Comparison of ENCODE assay signal across 8 cellular contexts in the genomic region with DNA sequence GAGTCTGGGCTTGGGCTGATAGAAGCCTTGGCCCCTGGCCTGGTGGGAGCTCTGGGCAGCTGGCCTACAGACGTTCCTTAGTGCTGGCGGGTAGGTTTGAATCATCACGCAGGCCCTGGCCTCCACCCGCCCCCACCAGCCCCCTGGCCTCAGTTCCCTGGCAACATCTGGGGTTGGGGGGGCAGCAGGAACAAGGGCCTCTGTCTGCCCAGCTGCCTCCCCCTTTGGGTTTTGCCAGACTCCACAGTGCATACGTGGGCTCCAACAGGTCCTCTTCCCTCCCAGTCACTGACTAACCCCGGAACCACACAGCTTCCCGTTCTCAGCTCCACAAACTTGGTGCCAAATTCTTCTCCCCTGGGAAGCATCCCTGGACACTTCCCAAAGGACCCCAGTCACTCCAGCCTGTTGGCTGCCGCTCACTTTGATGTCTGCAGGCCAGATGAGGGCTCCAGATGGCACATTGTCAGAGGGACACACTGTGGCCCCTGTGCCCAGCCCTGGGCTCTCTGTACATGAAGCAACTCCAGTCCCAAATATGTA. TPM values are rescaled to one million over a fixed set of nuclear protein-coding genes. Genes with fewer than 3 reads are reported as not detected.
A peak's percentile ranks its signal among the peaks of the same experiment; 100 is the strongest.
DNase-seq lines count a peak whose midpoint lies in the region; ATAC-seq and TF ChIP-seq lines count a peak whose summit lies in the region.

No MANE protein-coding gene starts in this region.

- 13% methylated on average over 3 of the region's 8 CpGs for WGBS in right lobe of liver (ENCODE audit: insufficient coverage, low coverage, low lambda C conversion rate, missing lambda C conversion rate)

- H3K4me3 ChIP-seq in ascending aorta (peak overlapping the region in 1 of 2 donors; percentile 97), right lobe of liver (peak overlapping the region in 1 of 3 donors; percentile 65)

- TF ChIP-seq CTCF in ascending aorta (IDR thresholded peaks at IDR 0.05) = no peak
- no peak for TF ChIP-seq CTCF in right lobe of liver (IDR thresholded peaks at IDR 0.05)
- TF ChIP-seq CTCF in type B pancreatic cell (conservative IDR thresholded peaks at IDR 0.05) = no peak

- H3K36me3 ChIP-seq in ascending aorta (no peaks in the 10 kb centered on the region), right lobe of liver (no peaks in the 10 kb centered on the region)

- H3K4me3 Mint-ChIP-seq in activated T-cell treated with anti-CD3 and anti-CD28 coated beads, Interleukin-2, amount 50 U/mL, for 4 hours = peak overlapping the region; percentile 95
- peak overlapping the region; percentile 99 for H3K4me3 Mint-ChIP-seq in type B pancreatic cell

- intact Hi-C loops in ascending aorta (cut with DNase I) = loop anchor here (1.0 to 2.0 kb wide), 3 partner anchors 100 to 310 kb away; no protein-coding TSS in a partner anchor
- intact Hi-C loops in right lobe of liver (cut with DNase I) = loop anchor here (5.0 to 10.0 kb wide), 2 partner anchors 54 to 308 kb away; no protein-coding TSS in a partner anchor

- H3K27ac Mint-ChIP-seq in type B pancreatic cell = peak overlapping the region; percentile 94

- H3K9me3 Mint-ChIP-seq in activated T-cell treated with anti-CD3 and anti-CD28 coated beads, Interleukin-2, amount 50 U/mL, for 4 hours = no peaks in the 10 kb centered on the region
- no peaks in the 10 kb centered on the region for H3K9me3 Mint-ChIP-seq in type B pancreatic cell

- peak overlapping the region; percentile 86 to 98 for H3K27ac ChIP-seq in ascending aorta
- H3K27ac ChIP-seq in right lobe of liver = peak overlapping the region in 2 of 3 donors; percentile 10 to 96

- H3K27me3 Mint-ChIP-seq in activated T-cell treated with anti-CD3 and anti-CD28 coated beads, Interleukin-2, amount 50 U/mL, for 4 hours (ENCODE audit: low read depth) = peaks cover 18% of the 10 kb centered on the region
- H3K27me3 Mint-ChIP-seq in type B pancreatic cell = peaks cover 4% of the 10 kb centered on the region

- DNase-seq in activated T-cell treated with anti-CD3 and anti-CD28 coated beads, Interleukin-2, amount 50 U/mL, for 4 hours = no peak
- DNase-seq in activated T-cell treated with anti-CD3 and anti-CD28 coated beads, Interleukin-2, amount 50 U/mL, for 1 hour = no peak
- DNase-seq in ascending aorta (ENCODE audit: low spot score in 2 of 2) (peak; percentile 50 to 77), right lobe of liver (peak in 1 of 3 donors; percentile 67), type B pancreatic cell (ENCODE audit: extremely low spot score, unreplicated experiment) (no peak), HT-29 (ENCODE audit: low spot score) (no peak)
- no peak for DNase-seq in effector CD8-positive, alpha-beta T cell (lab: John Stamatoyannopoulos, UW)

- no peaks in the 10 kb centered on the region for H3K36me3 Mint-ChIP-seq in activated T-cell treated with anti-CD3 and anti-CD28 coated beads, Interleukin-2, amount 50 U/mL, for 4 hours (ENCODE audit: insufficient read depth)
- peaks cover 3% of the 10 kb centered on the region for H3K36me3 Mint-ChIP-seq in type B pancreatic cell

- ATAC-seq in activated T-cell treated with anti-CD3 and anti-CD28 coated beads, Interleukin-2, amount 50 U/mL, for 4 hours = no peak
- peak in 1 of 4 donors; percentile 4 for ATAC-seq in right lobe of liver
- no peak for ATAC-seq in HG03354 (IDR thresholded peaks at IDR 0.05; ENCODE audit: poor library complexity, severe bottlenecking, unreplicated experiment)

- TF ChIP-seq POLR2A in right lobe of liver (IDR thresholded peaks at IDR 0.05) = no peak

- H3K9me3 ChIP-seq in ascending aorta (no peaks in the 10 kb centered on the region), right lobe of liver (no peaks in the 10 kb centered on the region)

- H3K27me3 ChIP-seq in ascending aorta (no peaks in the 10 kb centered on the region), right lobe of liver (no peaks in the 10 kb centered on the region)

- H3K4me1 ChIP-seq in ascending aorta (peaks cover 10 to 21% of the 10 kb centered on the region in 2 donors), right lobe of liver (peaks cover 0 to 32% (median 9%) of the 10 kb centered on the region in 4 donors)

- H3K4me1 Mint-ChIP-seq in activated T-cell treated with anti-CD3 and anti-CD28 coated beads, Interleukin-2, amount 50 U/mL, for 4 hours (ENCODE audit: low read depth) = peaks cover 15% of the 10 kb centered on the region
- peaks cover 43% of the 10 kb centered on the region for H3K4me1 Mint-ChIP-seq in type B pancreatic cell (ENCODE audit: unreplicated experiment)

RNA-seq across cellular contexts. Expression of a gene that starts 1.0 kb away (rescaled TPM):
- 10 to 100 TPM; 28.9 to 44.6 (median 31.8) TPM for total RNA-seq in activated T-cell treated with anti-CD3 and anti-CD28 coated beads, Interleukin-2, amount 50 U/mL, for 4 hours
- 110 TPM for total RNA-seq in ascending aorta
- 100 to 1,000 TPM in 5 of 6 experiments, 10 to 100 TPM in 1; 91.3 to 571 (median 132) TPM for total RNA-seq in right lobe of liver
- 102 and 136 TPM in 2 replicates for total RNA-seq in type B pancreatic cell (ENCODE audit: low replicate concordance)
- total RNA-seq in HT-29 (2014; rRNA removed; shearing (Covaris generic)) = 154 and 170 TPM in 2 replicates

Comparison
In these comparisons a context has a peak if more than half of its experiments do, and no peak if none do; other contexts are left out.
1. DNase-seq: peak in ascending aorta (2 of 2); none in activated T-cell treated with anti-CD3 and anti-CD28 coated beads, Interleukin-2, amount 50 U/mL, for 4 hours (single experiment), activated T-cell treated with anti-CD3 and anti-CD28 coated beads, Interleukin-2, amount 50 U/mL, for 1 hour (single experiment), type B pancreatic cell (single experiment), HT-29 (single experiment) and effector CD8-positive, alpha-beta T cell (single experiment).